In genomic region chr9:117403403-117403811, GRCh38 we compare ENCODE assay signal across 18 cellular contexts. TPM values are rescaled to one million over a fixed set of nuclear protein-coding genes. Genes with fewer than 3 reads are reported as not detected.
A peak's percentile ranks its signal among the peaks of the same experiment; 100 is the strongest.
DNase-seq lines count a peak whose midpoint lies in the region; ATAC-seq and TF ChIP-seq lines count a peak whose summit lies in the region.
"Had no signal": no experiment of that assay in that cellular context is flagged by ENCODE, and none has a peak within 500 bp of the region (broad histone marks: within the 10 kb centered on the region; RNA-seq: fewer than 3 reads in every experiment).

No MANE protein-coding gene starts in this region.

- H3K9me3 Mint-ChIP-seq in MCF 10A (ENCODE audit: unreplicated experiment) = peaks cover 29% of the 10 kb centered on the region
- H3K9me3 Mint-ChIP-seq: activated T-helper 1 cell treated with anti-CD3 and anti-CD28 coated beads, Interleukin-12 subunit alpha, Interleukin-12 subunit beta, Interleukin-2, Interleukin-4 antibody, amounts not matched to agents 30 ng/mL and 10 ng/mL and 1 ng/mL, durations not matched to agents 14 hours and 24 hours and 36 hours; neural crest cell; stimulated activated naive CD8-positive, alpha-beta T cell treated with anti-CD3 and anti-CD28 coated beads, Interleukin-15, Interleukin-2, amounts not matched to agents 100 ng/mL and 50 ng/mL, for 24 hours had no signal

- no TSS peak for BruUV-seq in MCF 10A (replicated peaks; lab: Mats Ljungman, UMichigan)

- H3K4me1 Mint-ChIP-seq in MCF 10A (ENCODE audit: insufficient read depth, unreplicated experiment) = no peaks in the 10 kb centered on the region
- H3K4me1 Mint-ChIP-seq: IgD-negative memory B cell had no signal

- in situ Hi-C loops in G401 (cut with HindIII; ENCODE audit: low sequenced_read_pairs) = no loop called here

- no peak overlapping the region for H3K4me3 Mint-ChIP-seq in MCF 10A (ENCODE audit: unreplicated experiment)
- H3K4me3 Mint-ChIP-seq: activated T-helper 1 cell treated with anti-CD3 and anti-CD28 coated beads, Interleukin-12 subunit alpha, Interleukin-12 subunit beta, Interleukin-2, Interleukin-4 antibody, amounts not matched to agents 30 ng/mL and 10 ng/mL and 1 ng/mL, durations not matched to agents 14 hours and 24 hours and 36 hours; IgD-negative memory B cell; neural crest cell; stimulated activated naive CD8-positive, alpha-beta T cell treated with anti-CD3 and anti-CD28 coated beads, Interleukin-15, Interleukin-2, amounts not matched to agents 100 ng/mL and 50 ng/mL, for 24 hours had no signal

- intact Hi-C loops in MCF 10A (cut with micrococcal nuclease) = no loop called here

- no peaks in the 10 kb centered on the region for H3K27me3 Mint-ChIP-seq in MCF 10A (ENCODE audit: insufficient read depth, unreplicated experiment)

- DNase-seq in G401 (ENCODE audit: low spot score) = peak; percentile 51
- DNase-seq in NCI-H2171 (lab: John Stamatoyannopoulos, UW) = peak; percentile 86
- peak; percentile 36 for DNase-seq in middle frontal gyrus (ENCODE audit: extremely low spot score, low spot score)
- no peak for DNase-seq in MCF 10A (ENCODE audit: unreplicated experiment)
- DNase-seq: activated CD4-positive, alpha-beta T cell treated with anti-CD3 and anti-CD28 coated beads, Interleukin-2, amount 50 U/mL, for 1 hour; lower lobe of right lung; NCI-H1930; Peyer's patch; T-helper 2 cell had no signal

- POLR2A ChIA-PET in MCF 10A (lab: Yijun Ruan, JAX) = interaction anchor here (0.6 kb wide), 1 partner anchor 718 kb away, joined by 3 read pairs; no protein-coding TSS in a partner anchor

- CTCF ChIA-PET in MCF 10A (lab: Yijun Ruan, JAX) = interaction anchor here (1.3 kb wide), 1 partner anchor 10 kb away, joined by 4 read pairs; no protein-coding TSS in a partner anchor

- TF ChIP-seq CTCF in MCF 10A (IDR thresholded peaks at IDR 0.05; ENCODE audit: unreplicated experiment) = no peak

- peak overlapping the region; percentile 81 for H3K27ac ChIP-seq in angular gyrus (ENCODE audit: low read depth, low read length)
- H3K27ac ChIP-seq: C4-2B, lower lobe of right lung, Peyer's patch had no signal

- ATAC-seq in GM21423 (IDR thresholded peaks at IDR 0.05; ENCODE audit: unreplicated experiment) (no peak), HG03520 (IDR thresholded peaks at IDR 0.05; ENCODE audit: unreplicated experiment) (no peak), GM21825 (IDR thresholded peaks at IDR 0.05; ENCODE audit: unreplicated experiment) (no peak)
- ATAC-seq: lower lobe of right lung had no signal

- no peaks in the 10 kb centered on the region for H3K36me3 Mint-ChIP-seq in MCF 10A (ENCODE audit: insufficient read depth, unreplicated experiment)
- H3K36me3 Mint-ChIP-seq: IgD-negative memory B cell had no signal

- no peak overlapping the region for H3K27ac Mint-ChIP-seq in MCF 10A (ENCODE audit: low read depth, unreplicated experiment)
- H3K27ac Mint-ChIP-seq: activated T-helper 1 cell treated with anti-CD3 and anti-CD28 coated beads, Interleukin-12 subunit alpha, Interleukin-12 subunit beta, Interleukin-2, Interleukin-4 antibody, amounts not matched to agents 30 ng/mL and 10 ng/mL and 1 ng/mL, durations not matched to agents 14 hours and 24 hours and 36 hours; IgD-negative memory B cell; stimulated activated naive CD8-positive, alpha-beta T cell treated with anti-CD3 and anti-CD28 coated beads, Interleukin-15, Interleukin-2, amounts not matched to agents 100 ng/mL and 50 ng/mL, for 24 hours had no signal

RNA-seq across cellular contexts. Expression of gene ASTN2, which starts 11.4 kb away (rescaled TPM):
- total RNA-seq in G401 (2014; rRNA removed; shearing (Covaris generic)) = 17.1 and 25.2 TPM in 2 replicates
- total RNA-seq in MCF 10A (2022) = 1.3 and 1.8 TPM in 2 replicates
